ENCODE assay signal across 17 cellular contexts in genomic region chrX:46965125-46965758, GRCh38. TPM values are rescaled to one million over a fixed set of nuclear protein-coding genes. Genes with fewer than 3 reads are reported as not detected.
DNase-seq lines count a peak whose midpoint lies in the region; ATAC-seq and TF ChIP-seq lines count a peak whose summit lies in the region.
"Had no signal": no experiment of that assay in that cellular context is flagged by ENCODE, and none has a peak within 500 bp of the region (broad histone marks: within the 10 kb centered on the region; RNA-seq: fewer than 3 reads in every experiment).

No MANE protein-coding gene starts in this region.

- DNase-seq in ACHN (peak; percentile 13), HT1080 (ENCODE audit: low read depth) (peak; percentile 34), brain microvascular endothelial cell (peak; percentile 40), left lung (no peak), NAMALWA (ENCODE audit: low spot score) (no peak), SW480 (ENCODE audit: low spot score) (no peak), DMS53 treated with DMSO at 0.1 percent for 48 hours (lab: John Stamatoyannopoulos, UW; ENCODE audit: unreplicated experiment) (no peak)
- DNase-seq: aorta; effector memory CD8-positive, alpha-beta T cell; midbrain; NCI-H1417 treated with DMSO at 0.1 percent for 48 hours; NCI-H526; SJCRH30; stimulated activated CD4-positive, alpha-beta T cell treated with anti-CD3 and anti-CD28 coated beads, Interleukin-1b, Interleukin-23, amount 100 ng/mL, for 48 hours had no signal

- in situ Hi-C loops in ACHN (cut with HindIII; ENCODE audit: low pct_ligation_motif_present, low pct_unique_long_range_greater_than_20kb, low sequenced_read_pairs): no loop called here
- in situ Hi-C loops in brain microvascular endothelial cell (cut with HindIII; ENCODE audit: low pct_ligation_motif_present, low sequenced_read_pairs): no loop called here

- no peak overlapping the region for H3K27ac ChIP-seq in brain microvascular endothelial cell
- H3K27ac ChIP-seq in left lung: no peak overlapping the region
- H3K27ac ChIP-seq: prostate gland, SJCRH30 had no signal

- no peaks in the 10 kb centered on the region for H3K9me3 ChIP-seq in left lung
- H3K9me3 ChIP-seq: prostate gland, SJCRH30 had no signal

- H3K4me1 ChIP-seq in left lung: no peaks in the 10 kb centered on the region
- H3K4me1 ChIP-seq: prostate gland, SJCRH30 had no signal

- H3K27me3 ChIP-seq in brain microvascular endothelial cell (replicated peaks) (no peaks in the 10 kb centered on the region), left lung (peaks cover 0 to 5% of the 10 kb centered on the region in 2 donors)
- H3K27me3 ChIP-seq: SJCRH30 had no signal

- TF ChIP-seq CTCF in brain microvascular endothelial cell (IDR thresholded peaks at IDR 0.05; ENCODE audit: low read depth, low read length, missing control alignments) (no peak), left lung (IDR thresholded peaks at IDR 0.05) (no peak)

- no peaks in the 10 kb centered on the region for H3K36me3 ChIP-seq in brain microvascular endothelial cell (replicated peaks)
- H3K36me3 ChIP-seq in left lung: no peaks in the 10 kb centered on the region
- H3K36me3 ChIP-seq: prostate gland, SJCRH30 had no signal

- peak; percentile 64 for ATAC-seq in left lung
- no peak for ATAC-seq in HG03354 (IDR thresholded peaks at IDR 0.05; ENCODE audit: poor library complexity, severe bottlenecking, unreplicated experiment)
- ATAC-seq: effector memory CD8-positive, alpha-beta T cell; HCT116 had no signal

- H3K4me3 ChIP-seq in brain microvascular endothelial cell (ENCODE audit: low read depth, low read length): no peak overlapping the region
- no peak overlapping the region for H3K4me3 ChIP-seq in left lung
- H3K4me3 ChIP-seq: prostate gland, SJCRH30 had no signal

- intact Hi-C loops in left lung (cut with DNase I): no loop called here

RNA-seq across cellular contexts. Expression of gene JADE3, which starts 53.0 kb away (rescaled TPM):
- 7.6 and 10.1 TPM in 2 replicates for total RNA-seq in HT1080 (2014; rRNA removed; shearing (Covaris generic))
- polyA plus RNA-seq in HT1080 (2015; cell fraction: cytosol; rRNA removed): 7.6 and 9.4 TPM in 2 replicates
- polyA plus RNA-seq in HT1080 (2015; cell fraction: nucleus; rRNA removed): 9.8 and 10.5 TPM in 2 replicates
- total RNA-seq in left lung: 10 to 100 TPM in 1 of 2 donors, 1 to 10 TPM in 1; 8.3 to 10.6 TPM

Comparison
In these comparisons a context has a peak if more than half of its experiments do, and no peak if none do; other contexts are left out.
1. DNase-seq: peak in ACHN (single experiment), HT1080 (single experiment) and brain microvascular endothelial cell (single experiment); none in left lung (0 of 2), NAMALWA (single experiment), SW480 (single experiment) and DMS53 treated with DMSO at 0.1 percent for 48 hours (single experiment).